21 cellular contexts compared by ENCODE assay signal in the genomic region with DNA sequence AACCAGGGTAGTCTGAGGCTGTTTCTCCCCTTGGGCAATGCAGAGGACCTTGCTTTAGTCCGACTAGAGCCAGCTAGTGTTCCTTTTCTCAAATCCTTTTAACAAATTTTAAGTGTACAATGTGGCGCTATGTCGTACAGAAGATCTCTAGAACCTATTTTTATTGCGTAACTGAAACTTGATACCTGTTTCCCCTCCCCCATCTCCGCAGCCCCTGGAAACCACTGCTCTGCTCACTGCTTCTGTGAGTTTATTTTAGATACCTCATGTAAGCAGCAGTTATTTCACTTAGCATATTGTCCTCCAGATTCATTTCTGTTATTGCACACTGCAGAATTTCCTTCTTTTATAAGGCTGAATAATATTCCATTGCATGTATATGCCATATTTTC.
"Had no signal": no experiment of that assay in that cellular context is flagged by ENCODE, and none has a peak within 500 bp of the region (broad histone marks: within the 10 kb centered on the region; RNA-seq: fewer than 3 reads in every experiment).

No MANE protein-coding gene starts in this region.

- H3K36me3 ChIP-seq: colonic mucosa, esophagus squamous epithelium, gastroesophageal sphincter, spleen had no signal

- H3K4me1 ChIP-seq: colonic mucosa, esophagus squamous epithelium, gastroesophageal sphincter, psoas muscle, spleen had no signal

- H3K4me3 ChIP-seq: colonic mucosa, esophagus squamous epithelium, gastroesophageal sphincter, lung, psoas muscle, spleen had no signal

- H3K27me3 ChIP-seq: colonic mucosa, esophagus squamous epithelium, gastroesophageal sphincter, spleen, testis had no signal

- H3K27ac Mint-ChIP-seq: natural killer cell treated with Interleukin-12 subunit alpha and Interleukin-12 subunit beta and Interleukin-15 and Interleukin-18, amount 100 ng/mL, for 72 hours; stimulated activated naive B cell treated with anti-CD40 and anti-IgM and Interleukin-4, amounts not matched to agents 10 μg/mL and 1 μg/mL and 100 μg/mL, for 72 hours; stimulated activated naive CD8-positive, alpha-beta T cell treated with anti-CD3 and anti-CD28 coated beads, Interleukin-15, amount 100 ng/mL, for 72 hours had no signal

- DNase-seq: colonic mucosa; dermis blood vessel endothelial cell; esophagus squamous epithelium; foreskin fibroblast; kidney; left cardiac atrium; left ventricle myocardium superior; mesenchymal stem cell; midbrain; psoas muscle; spleen; stimulated activated CD4-positive, alpha-beta T cell treated with anti-CD3 and anti-CD28 coated beads, Interleukin-15, amount 100 ng/mL, for 24 hours; stimulated activated CD4-positive, alpha-beta T cell treated with anti-CD3 and anti-CD28 coated beads, Interleukin-1b, Interleukin-23, amount 100 ng/mL, for 48 hours; stimulated activated CD4-positive, alpha-beta T cell treated with anti-CD3 and anti-CD28 coated beads, Interleukin-4, amount 100 ng/mL, for 24 hours; stimulated activated naive B cell treated with anti-CD40 and anti-IgM and Interleukin-4, amounts not matched to agents 10 μg/mL and 1 μg/mL and 100 μg/mL, for 72 hours; stimulated activated naive CD8-positive, alpha-beta T cell treated with anti-CD3 and anti-CD28 coated beads, Interleukin-15, amount 100 ng/mL, for 72 hours; testis; trophoblast cell had no signal

- FAIRE-seq: kidney had no signal

- H3K27me3 Mint-ChIP-seq: natural killer cell treated with Interleukin-12 subunit alpha and Interleukin-12 subunit beta and Interleukin-15 and Interleukin-18, amount 100 ng/mL, for 72 hours; stimulated activated naive B cell treated with anti-CD40 and anti-IgM and Interleukin-4, amounts not matched to agents 10 μg/mL and 1 μg/mL and 100 μg/mL, for 72 hours; stimulated activated naive CD8-positive, alpha-beta T cell treated with anti-CD3 and anti-CD28 coated beads, Interleukin-15, amount 100 ng/mL, for 72 hours had no signal

- H3K27ac ChIP-seq: colonic mucosa, esophagus squamous epithelium, gastroesophageal sphincter, psoas muscle, spleen, testis had no signal

- H3K4me3 Mint-ChIP-seq: natural killer cell treated with Interleukin-12 subunit alpha and Interleukin-12 subunit beta and Interleukin-15 and Interleukin-18, amount 100 ng/mL, for 72 hours; stimulated activated naive B cell treated with anti-CD40 and anti-IgM and Interleukin-4, amounts not matched to agents 10 μg/mL and 1 μg/mL and 100 μg/mL, for 72 hours; stimulated activated naive CD8-positive, alpha-beta T cell treated with anti-CD3 and anti-CD28 coated beads, Interleukin-15, amount 100 ng/mL, for 72 hours had no signal

- H3K4me1 Mint-ChIP-seq: stimulated activated naive B cell treated with anti-CD40 and anti-IgM and Interleukin-4, amounts not matched to agents 10 μg/mL and 1 μg/mL and 100 μg/mL, for 72 hours; stimulated activated naive CD8-positive, alpha-beta T cell treated with anti-CD3 and anti-CD28 coated beads, Interleukin-15, amount 100 ng/mL, for 72 hours had no signal

- H3K36me3 Mint-ChIP-seq: natural killer cell treated with Interleukin-12 subunit alpha and Interleukin-12 subunit beta and Interleukin-15 and Interleukin-18, amount 100 ng/mL, for 72 hours; stimulated activated naive B cell treated with anti-CD40 and anti-IgM and Interleukin-4, amounts not matched to agents 10 μg/mL and 1 μg/mL and 100 μg/mL, for 72 hours had no signal

- H3K9me3 ChIP-seq: colonic mucosa, esophagus squamous epithelium, psoas muscle, testis had no signal
